ENCODE assay signal across 11 cellular contexts in the genomic region with DNA sequence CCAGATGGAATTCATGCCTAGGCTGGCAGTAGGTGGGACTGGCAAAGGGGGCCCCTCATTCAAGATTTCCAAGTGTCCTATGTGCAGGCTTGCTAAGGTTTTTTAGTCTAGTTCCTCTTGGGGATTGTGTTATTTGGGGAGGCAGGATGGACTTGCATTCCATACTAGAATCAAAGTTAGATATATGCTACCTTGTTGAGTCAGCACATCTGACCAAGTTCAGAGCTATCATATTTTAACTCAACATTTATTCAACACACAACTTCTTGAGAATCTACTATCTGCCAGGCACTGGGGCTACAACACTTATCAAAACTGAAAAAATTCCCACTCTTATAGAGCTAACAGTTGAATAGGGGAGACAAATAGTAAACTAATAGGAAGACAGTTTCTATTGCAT. TPM values are rescaled to one million over a fixed set of nuclear protein-coding genes. Genes with fewer than 3 reads are reported as not detected.
"Had no signal": no experiment of that assay in that cellular context is flagged by ENCODE, and none has a peak within 500 bp of the region (broad histone marks: within the 10 kb centered on the region; RNA-seq: fewer than 3 reads in every experiment).

No MANE protein-coding gene starts in this region.

- H3K4me3 ChIP-seq: GM23248, HAP-1 had no signal

- H3K36me3 Mint-ChIP-seq: IgD-negative memory B cell had no signal

- H3K36me3 ChIP-seq: HAP-1 had no signal

- ATAC-seq: HCT116 had no signal

- H3K4me3 Mint-ChIP-seq: HFFc6, IgD-negative memory B cell had no signal

- H3K27ac ChIP-seq: GM23248, HL-60 had no signal

- H3K9ac ChIP-seq: GM23248 had no signal

- H3K9me3 Mint-ChIP-seq: IgD-negative memory B cell had no signal

- H2AFZ ChIP-seq: GM23248 had no signal

- DNase-seq: GM23248, GOT3, H7, HFFc6, KG1 had no signal

- H3K27ac Mint-ChIP-seq: HFFc6, IgD-negative memory B cell had no signal

- H3K4me1 Mint-ChIP-seq: IgD-negative memory B cell had no signal

- H3K4me1 ChIP-seq: HAP-1 had no signal

- H3K9me3 ChIP-seq: HAP-1 had no signal

RNA-seq across cellular contexts. Expression of gene GP2, which starts 6.7 kb away (rescaled TPM):
- total RNA-seq: GM23248, H4, H7, HFFc6, HT1080 had no signal
- polyA plus RNA-seq: GM23248, IgD-negative memory B cell had no signal

RNA-seq across cellular contexts. Expression of gene UMOD, which starts 31.9 kb away (rescaled TPM):
- total RNA-seq: GM23248, H4, H7, HFFc6, HT1080 had no signal
- polyA plus RNA-seq: GM23248, IgD-negative memory B cell had no signal
